ENCODE assay signal across 22 cellular contexts in the genomic region with DNA sequence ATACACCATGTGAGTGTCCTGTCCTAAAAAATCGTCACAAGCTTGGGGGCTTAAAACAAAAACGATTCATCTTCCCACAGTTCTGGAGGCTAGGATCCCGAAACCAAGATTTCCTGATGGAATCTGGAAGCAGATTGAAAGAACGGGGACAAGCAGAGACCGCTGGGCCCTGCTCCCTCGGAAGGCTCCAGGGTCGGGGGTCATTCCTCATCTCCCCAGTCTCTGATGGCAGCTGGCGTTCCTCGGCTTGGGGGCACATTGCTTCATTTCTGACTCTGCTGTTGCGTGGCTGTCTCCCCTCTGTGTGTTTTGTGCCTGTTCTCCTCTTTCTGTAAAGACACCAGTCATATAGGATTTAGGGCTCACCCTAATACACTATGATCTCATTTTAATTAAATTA.
DNase-seq lines count a peak whose midpoint lies in the region; ATAC-seq, FAIRE-seq and TF ChIP-seq lines count a peak whose summit lies in the region.
"Had no signal": no experiment of that assay in that cellular context is flagged by ENCODE, and none has a peak within 500 bp of the region (broad histone marks: within the 10 kb centered on the region; RNA-seq: fewer than 3 reads in every experiment).

No MANE protein-coding gene starts in this region.

- H3K27me3 ChIP-seq in GM23248 (replicated peaks; ENCODE audit: insufficient read depth), result no peaks in the 10 kb centered on the region
- no peaks in the 10 kb centered on the region for H3K27me3 ChIP-seq in astrocyte (ENCODE audit: insufficient read depth, low read length)
- H3K27me3 ChIP-seq in keratinocyte (ENCODE audit: control insufficient read depth, extremely low read depth, insufficient read depth, low read length), result no peaks in the 10 kb centered on the region

- no peaks in the 10 kb centered on the region for H3K9me3 Mint-ChIP-seq in astrocyte (ENCODE audit: unreplicated experiment)
- no peaks in the 10 kb centered on the region for H3K9me3 Mint-ChIP-seq in stimulated activated effector memory CD8-positive, alpha-beta T cell treated with anti-CD3 and anti-CD28 coated beads, Interleukin-12 subunit alpha, Interleukin-12 subunit beta, amount 100 ng/mL, for 72 hours
- H3K9me3 Mint-ChIP-seq in CD14-positive monocyte, result peaks cover 7 to 19% (median 12%) of the 10 kb centered on the region in 7 donors

- H3K9me2 ChIP-seq in GM23248 (ENCODE audit: insufficient read depth), result no peaks in the 10 kb centered on the region
- H3K9me2 ChIP-seq: SK-N-SH had no signal

- FAIRE-seq in astrocyte (lab: Jason Lieb, UNC) (no peak), keratinocyte (lab: Jason Lieb, UNC) (no peak)
- FAIRE-seq: G401.6, GM18507, H1 had no signal

- no peak for ATAC-seq in stimulated activated effector memory CD8-positive, alpha-beta T cell treated with anti-CD3 and anti-CD28 coated beads, Interleukin-12 subunit alpha, Interleukin-12 subunit beta, amount 100 ng/mL, for 72 hours
- ATAC-seq in HG02870 (IDR thresholded peaks at IDR 0.05; ENCODE audit: unreplicated experiment), result no peak
- ATAC-seq: HCT116 had no signal

- H3K36me3 ChIP-seq in GM23248 (ENCODE audit: low read depth) (no peaks in the 10 kb centered on the region), astrocyte (ENCODE audit: insufficient read depth, low read length) (no peaks in the 10 kb centered on the region), keratinocyte (ENCODE audit: control insufficient read depth in 2 of 2, extremely low read depth in 1 of 2, insufficient read depth in 2 of 2, low read length in 2 of 2) (no peaks in the 10 kb centered on the region)

- no peaks in the 10 kb centered on the region for H3K79me2 ChIP-seq in GM23248 (ENCODE audit: insufficient read depth)
- H3K79me2 ChIP-seq in astrocyte (ENCODE audit: insufficient read depth, low read length), result no peaks in the 10 kb centered on the region
- no peaks in the 10 kb centered on the region for H3K79me2 ChIP-seq in keratinocyte (ENCODE audit: control insufficient read depth, insufficient read depth, low read length)

- peak overlapping the region; percentile 19 for H3K4me2 ChIP-seq in GM23248 (ENCODE audit: unreplicated experiment)
- H3K4me2 ChIP-seq in astrocyte (ENCODE audit: low read length), result no peak overlapping the region
- peak overlapping the region; percentile 75 for H3K4me2 ChIP-seq in keratinocyte (ENCODE audit: control insufficient read depth, extremely low read depth, insufficient read depth, low read depth, low read length)
- H3K4me2 ChIP-seq: SK-N-SH had no signal

- H3K27ac ChIP-seq in GM23248, result no peak overlapping the region
- H3K27ac ChIP-seq in astrocyte (ENCODE audit: low read depth, low read length), result no peak overlapping the region
- H3K27ac ChIP-seq in keratinocyte (ENCODE audit: control insufficient read depth, insufficient read depth, low read length), result peak overlapping the region; percentile 78
- H3K27ac ChIP-seq in coronary artery, result no peak overlapping the region
- H3K27ac ChIP-seq: C4-2B had no signal

- H2AFZ ChIP-seq in GM23248 (no peak overlapping the region), astrocyte (ENCODE audit: low read depth, low read length) (no peak overlapping the region), keratinocyte (ENCODE audit: control insufficient read depth, low read length) (peak overlapping the region; percentile 81)

- in situ Hi-C loops in GM23248 (cut with MboI), result no loop called here

- 91 to 95% methylated on average over 10 of the region's 10 CpGs for WGBS in GM23248 (ENCODE audit: low coverage in 1 of 2, low lambda C conversion rate in 2 of 2, missing lambda C conversion rate in 2 of 2), 2 experiments

- H3K4me3 ChIP-seq in GM23248 (no peak overlapping the region), astrocyte (ENCODE audit: insufficient read depth, low read depth, low read length) (no peak overlapping the region), keratinocyte (ENCODE audit: control insufficient read depth in 2 of 3, extremely low read depth in 1 of 3, insufficient read depth in 2 of 3, low read depth in 1 of 3, low read length in 3 of 3) (no peak overlapping the region), coronary artery (no peak overlapping the region)

- no peaks in the 10 kb centered on the region for H3K4me1 Mint-ChIP-seq in astrocyte (ENCODE audit: low read depth, unreplicated experiment)
- H3K4me1 Mint-ChIP-seq in stimulated activated effector memory CD8-positive, alpha-beta T cell treated with anti-CD3 and anti-CD28 coated beads, Interleukin-12 subunit alpha, Interleukin-12 subunit beta, amount 100 ng/mL, for 72 hours, result peaks cover 34% of the 10 kb centered on the region
- H3K4me1 Mint-ChIP-seq in CD14-positive monocyte, result no peaks in the 10 kb centered on the region
- H3K4me1 Mint-ChIP-seq: IgD-negative memory B cell had no signal

- H3K9ac ChIP-seq in GM23248 (no peak overlapping the region; the same call in 1 of the 2 replicates), astrocyte (ENCODE audit: low read length) (peak overlapping the region; percentile 24), keratinocyte (ENCODE audit: control insufficient read depth, extremely low read depth, insufficient read depth, low read length) (peak overlapping the region; percentile 73)
- H3K9ac ChIP-seq: SK-N-SH had no signal

- H4K20me1 ChIP-seq in GM23248 (ENCODE audit: insufficient read depth) (no peaks in the 10 kb centered on the region), astrocyte (ENCODE audit: insufficient read depth, low read length) (no peaks in the 10 kb centered on the region), keratinocyte (ENCODE audit: control insufficient read depth, extremely low read depth, insufficient read depth, low read length) (no peaks in the 10 kb centered on the region)

- intact Hi-C loops in CD14-positive monocyte (cut with micrococcal nuclease), result no loop called here

- no peaks in the 10 kb centered on the region for H3K9me1 ChIP-seq in keratinocyte (ENCODE audit: control insufficient read depth, extremely low read depth, insufficient read depth, low read length)

- DNase-seq in GM23248 (no peak), astrocyte (ENCODE audit: low read depth) (no peak), keratinocyte (ENCODE audit: low read depth, low spot score) (no peak), CD14-positive monocyte (ENCODE audit: low spot score) (no peak), coronary artery (ENCODE audit: low spot score) (no peak)
- DNase-seq in stimulated activated effector memory CD8-positive, alpha-beta T cell treated with anti-CD3 and anti-CD28 coated beads, Interleukin-12 subunit alpha, Interleukin-12 subunit beta, amount 100 ng/mL, for 72 hours (ENCODE audit: low spot score in 2 of 2), result no peak
- DNase-seq: MV-4-11, NCI-H1105 treated with DMSO at 0.1 percent for 48 hours, NCI-H1694, NCI-H2081 treated with DMSO at 0.1 percent for 48 hours, NCI-H2171 treated with DMSO at 0.1 percent for 48 hours, NCI-H446, NCI-H526 treated with DMSO at 0.1 percent for 48 hours, SIG-M5, SK-N-SH had no signal

- TF ChIP-seq CTCF in astrocyte (IDR thresholded peaks at IDR 0.05; ENCODE audit: insufficient read depth, low read depth, low read length) (no peak), keratinocyte (optimal IDR thresholded peaks at IDR 0.05 in 1 of 3, IDR thresholded peaks at IDR 0.05 in 1 of 3, conservative IDR thresholded peaks at IDR 0.05 in 1 of 3; ENCODE audit: extremely low read depth in 1 of 3, insufficient read depth in 2 of 3, low read length in 3 of 3) (no peak), CD14-positive monocyte (IDR thresholded peaks at IDR 0.05) (no peak), coronary artery (IDR thresholded peaks at IDR 0.05) (no peak)

- dilution Hi-C loops in keratinocyte (cut with MboI; ENCODE audit: extremely low pct_ligation_motif_present, low sequenced_read_pairs), result no loop called here

- no peaks in the 10 kb centered on the region for H3K9me3 ChIP-seq in GM23248 (ENCODE audit: low read depth)
- H3K9me3 ChIP-seq in astrocyte (ENCODE audit: insufficient read depth, low read depth, low read length), result no peaks in the 10 kb centered on the region
- no peaks in the 10 kb centered on the region for H3K9me3 ChIP-seq in keratinocyte (ENCODE audit: control insufficient read depth, low read depth, low read length)
- H3K9me3 ChIP-seq: SK-N-SH had no signal

- H3K27ac Mint-ChIP-seq in astrocyte (ENCODE audit: unreplicated experiment) (no peak overlapping the region), CD14-positive monocyte (no peak overlapping the region)
- peak overlapping the region; percentile 79 for H3K27ac Mint-ChIP-seq in stimulated activated effector memory CD8-positive, alpha-beta T cell treated with anti-CD3 and anti-CD28 coated beads, Interleukin-12 subunit alpha, Interleukin-12 subunit beta, amount 100 ng/mL, for 72 hours
- H3K27ac Mint-ChIP-seq: IgD-negative memory B cell had no signal

- H3K36me3 Mint-ChIP-seq in astrocyte (ENCODE audit: low read depth, unreplicated experiment) (no peaks in the 10 kb centered on the region), CD14-positive monocyte (no peaks in the 10 kb centered on the region)
- H3K36me3 Mint-ChIP-seq in stimulated activated effector memory CD8-positive, alpha-beta T cell treated with anti-CD3 and anti-CD28 coated beads, Interleukin-12 subunit alpha, Interleukin-12 subunit beta, amount 100 ng/mL, for 72 hours, result peaks cover 9% of the 10 kb centered on the region

- H3K4me3 Mint-ChIP-seq in astrocyte (ENCODE audit: unreplicated experiment) (peak overlapping the region; percentile 14), CD14-positive monocyte (no peak overlapping the region)
- H3K4me3 Mint-ChIP-seq in stimulated activated effector memory CD8-positive, alpha-beta T cell treated with anti-CD3 and anti-CD28 coated beads, Interleukin-12 subunit alpha, Interleukin-12 subunit beta, amount 100 ng/mL, for 72 hours, result no peak overlapping the region
- H3K4me3 Mint-ChIP-seq: IgD-negative memory B cell had no signal

- H3K4me1 ChIP-seq in GM23248 (ENCODE audit: insufficient read depth), result peaks cover 26% of the 10 kb centered on the region
- peaks cover 6% of the 10 kb centered on the region for H3K4me1 ChIP-seq in astrocyte (ENCODE audit: insufficient read depth, low read length)
- H3K4me1 ChIP-seq in keratinocyte (ENCODE audit: control insufficient read depth, extremely low read depth, insufficient read depth, low read length), result peaks cover 19% of the 10 kb centered on the region

- H3K27me3 Mint-ChIP-seq in astrocyte (ENCODE audit: low read depth, unreplicated experiment) (peaks cover 33% of the 10 kb centered on the region), CD14-positive monocyte (ENCODE audit: low read depth in 3 of 3) (peaks cover 7 to 27% (median 8%) of the 10 kb centered on the region in 3 donors)

- H3F3A ChIP-seq in GM23248 (ENCODE audit: insufficient read depth), result peaks cover 17% of the 10 kb centered on the region
